In genomic region chr16:4307215-4308037, GRCh38 we compare ENCODE assay signal across 8 cellular contexts. TPM values are rescaled to one million over a fixed set of nuclear protein-coding genes. Genes with fewer than 3 reads are reported as not detected.
DNase-seq lines count a peak whose midpoint lies in the region; ATAC-seq and TF ChIP-seq lines count a peak whose summit lies in the region.

No MANE protein-coding gene starts in this region.

- H3K9me3 Mint-ChIP-seq in activated CD8-positive, alpha-beta T cell treated with anti-CD3 and anti-CD28 coated beads for 36 hours, result peaks cover 4% of the 10 kb centered on the region
- no peaks in the 10 kb centered on the region for H3K9me3 Mint-ChIP-seq in memory B cell

- CTCF ChIA-PET in activated CD8-positive, alpha-beta T cell treated with anti-CD3 and anti-CD28 coated beads for 36 hours (lab: Charles Lee), result interaction anchor here (0.8 to 5.2 kb wide), 9 partner anchors 8 to 96 kb away, joined by 3 to 23 read pairs (median 8); partner anchors contain the start of gene GLIS2

- POLR2A ChIA-PET in activated CD8-positive, alpha-beta T cell treated with anti-CD3 and anti-CD28 coated beads for 36 hours (lab: Charles Lee), result interaction anchor here (1.0 to 1.9 kb wide), 7 partner anchors 10 to 304 kb away, joined by 3 to 12 read pairs (median 4); partner anchors contain the start of genes CORO7 and TFAP4

- DNase-seq in AG20443 (ENCODE audit: low spot score) (peak; percentile 97), NCI-H82 (lab: John Stamatoyannopoulos, UW) (peak; percentile 95), memory B cell (ENCODE audit: low spot score in 2 of 2) (peak; percentile 94 to 99)
- DNase-seq in activated CD8-positive, alpha-beta T cell treated with anti-CD3 and anti-CD28 coated beads for 36 hours, result peak; percentile 97
- DNase-seq in effector CD8-positive, alpha-beta T cell (lab: John Stamatoyannopoulos, UW), result peak; percentile 97
- peak; percentile 93 for DNase-seq in stimulated activated CD8-positive, alpha-beta memory T cell treated with anti-CD3 and anti-CD28 coated beads, Interleukin-12 subunit alpha, Interleukin-12 subunit beta, amount 100 ng/mL, for 1 hour (ENCODE audit: low read depth)

- TF ChIP-seq CTCF in activated CD8-positive, alpha-beta T cell treated with anti-CD3 and anti-CD28 coated beads for 36 hours (IDR thresholded peaks at IDR 0.05), result no peak

- ATAC-seq in HG03354 (IDR thresholded peaks at IDR 0.05; ENCODE audit: poor library complexity, severe bottlenecking, unreplicated experiment), result peak; percentile 90
- peak; percentile 94 for ATAC-seq in activated CD8-positive, alpha-beta T cell treated with anti-CD3 and anti-CD28 coated beads for 36 hours
- peak; percentile 87 for ATAC-seq in memory B cell (ENCODE audit: low read depth)

- peak overlapping the region; percentile 96 for H3K27ac Mint-ChIP-seq in activated CD8-positive, alpha-beta T cell treated with anti-CD3 and anti-CD28 coated beads for 36 hours
- peak overlapping the region; percentile 96 for H3K27ac Mint-ChIP-seq in memory B cell

- peaks cover 29% of the 10 kb centered on the region for H3K4me1 Mint-ChIP-seq in activated CD8-positive, alpha-beta T cell treated with anti-CD3 and anti-CD28 coated beads for 36 hours (ENCODE audit: low read depth)
- H3K4me1 Mint-ChIP-seq in memory B cell, result peaks cover 13% of the 10 kb centered on the region

- TF ChIP-seq POLR2A in GM19099 (IDR thresholded peaks at IDR 0.05; ENCODE audit: extremely low read depth, insufficient read length, low read depth), result peak; percentile 82

- no peaks in the 10 kb centered on the region for H3K27me3 Mint-ChIP-seq in activated CD8-positive, alpha-beta T cell treated with anti-CD3 and anti-CD28 coated beads for 36 hours
- H3K27me3 Mint-ChIP-seq in memory B cell, result no peaks in the 10 kb centered on the region

- peaks cover 24% of the 10 kb centered on the region for H3K36me3 Mint-ChIP-seq in activated CD8-positive, alpha-beta T cell treated with anti-CD3 and anti-CD28 coated beads for 36 hours (ENCODE audit: low read depth)
- H3K36me3 Mint-ChIP-seq in memory B cell, result no peaks in the 10 kb centered on the region

- H3K4me3 Mint-ChIP-seq in activated CD8-positive, alpha-beta T cell treated with anti-CD3 and anti-CD28 coated beads for 36 hours, result peak overlapping the region; percentile 84
- peak overlapping the region; percentile 90 for H3K4me3 Mint-ChIP-seq in memory B cell

- intact Hi-C loops in activated CD8-positive, alpha-beta T cell treated with anti-CD3 and anti-CD28 coated beads for 36 hours (cut with micrococcal nuclease), result no loop called here

RNA-seq across cellular contexts. Expression of gene GLIS2, which starts 8.4 kb away (rescaled TPM):
- under 1 TPM; 0.49 to 0.77 TPM for total RNA-seq in activated CD8-positive, alpha-beta T cell treated with anti-CD3 and anti-CD28 coated beads for 36 hours

RNA-seq across cellular contexts. Expression of gene TFAP4, which starts 34.6 kb away (rescaled TPM):
- 10 to 100 TPM; 34.6 to 36.6 TPM for total RNA-seq in activated CD8-positive, alpha-beta T cell treated with anti-CD3 and anti-CD28 coated beads for 36 hours

RNA-seq across cellular contexts. Expression of gene PAM16, which starts 43.7 kb away (rescaled TPM):
- total RNA-seq in activated CD8-positive, alpha-beta T cell treated with anti-CD3 and anti-CD28 coated beads for 36 hours, result 10 to 100 TPM; 65.9 to 70.1 TPM

Comparison
In these comparisons a context has a peak if more than half of its experiments do, and no peak if none do; other contexts are left out.
1. Peak in every context shown above with its lines: DNase-seq and ATAC-seq.